Comparison of ENCODE assay signal across 14 cellular contexts in the genomic region with DNA sequence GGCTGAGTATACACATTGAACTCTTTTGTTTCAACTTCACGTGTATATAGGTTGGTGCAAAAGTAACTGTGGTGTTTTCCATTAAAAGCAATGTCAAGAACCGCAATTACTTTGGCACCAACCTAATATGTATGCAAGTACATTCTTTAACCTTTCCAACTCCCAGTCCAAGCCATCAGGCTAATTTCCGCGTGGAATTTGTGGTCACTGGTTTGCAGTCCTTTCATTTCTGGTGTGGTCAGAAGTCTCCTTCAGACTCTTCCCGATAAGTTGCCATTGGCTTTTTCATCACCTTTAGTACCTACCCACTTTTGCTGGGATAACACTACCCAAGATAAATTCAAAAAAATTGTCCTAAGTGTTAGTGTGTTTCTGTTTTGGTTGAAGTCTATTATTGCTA.
A peak's percentile ranks its signal among the peaks of the same experiment; 100 is the strongest.
DNase-seq lines count a peak whose midpoint lies in the region; ATAC-seq and TF ChIP-seq lines count a peak whose summit lies in the region.
"Had no signal": no experiment of that assay in that cellular context is flagged by ENCODE, and none has a peak within 500 bp of the region (broad histone marks: within the 10 kb centered on the region; RNA-seq: fewer than 3 reads in every experiment).

No MANE protein-coding gene starts in this region.

- H3K27ac Mint-ChIP-seq in CD4-positive, CD25-positive, alpha-beta regulatory T cell, result peak overlapping the region in 2 of 3 donors; percentile 84 to 92
- peak overlapping the region; percentile 79 for H3K27ac Mint-ChIP-seq in osteocyte (ENCODE audit: unreplicated experiment)

- no peak for ATAC-seq in CD4-positive, CD25-positive, alpha-beta regulatory T cell (ENCODE audit: low read depth in 2 of 2)
- ATAC-seq in HG02610 (IDR thresholded peaks at IDR 0.05; ENCODE audit: unreplicated experiment), result no peak
- ATAC-seq in GM18520 (IDR thresholded peaks at IDR 0.05; ENCODE audit: unreplicated experiment), result no peak

- H3K27ac ChIP-seq in CD4-positive, CD25-positive, alpha-beta regulatory T cell (ENCODE audit: insufficient read depth, low read length, poor library complexity, severe bottlenecking), result no peak overlapping the region
- H3K27ac ChIP-seq in MM.1S (ENCODE audit: low read length), result no peak overlapping the region
- peak overlapping the region; percentile 34 for H3K27ac ChIP-seq in colonic mucosa
- H3K27ac ChIP-seq: GM23248 had no signal

- H3K9me2 ChIP-seq in MM.1S (replicated peaks; ENCODE audit: insufficient read depth, low read length), result no peaks in the 10 kb centered on the region

- peaks cover 12% of the 10 kb centered on the region for H3K4me1 ChIP-seq in CD4-positive, CD25-positive, alpha-beta regulatory T cell (ENCODE audit: control insufficient read depth, insufficient read depth, low read length, poor library complexity, severe bottlenecking)
- H3K4me1 ChIP-seq in MM.1S (ENCODE audit: low read length) (peaks cover 23% of the 10 kb centered on the region), colonic mucosa (peaks cover 10% of the 10 kb centered on the region)
- H3K4me1 ChIP-seq: BE2C had no signal

- peaks cover 12% of the 10 kb centered on the region for H3K36me3 ChIP-seq in CD4-positive, CD25-positive, alpha-beta regulatory T cell (ENCODE audit: control insufficient read depth, insufficient read depth, low read length)
- H3K36me3 ChIP-seq in MM.1S (replicated peaks; ENCODE audit: insufficient read depth, low read length) (no peaks in the 10 kb centered on the region), colonic mucosa (no peaks in the 10 kb centered on the region)
- H3K36me3 ChIP-seq: BE2C had no signal

- no peaks in the 10 kb centered on the region; the same call in 1 of the 2 replicates for H3F3A ChIP-seq in MM.1S (ENCODE audit: insufficient read depth, low read length)

- H3K4me1 Mint-ChIP-seq in CD4-positive, CD25-positive, alpha-beta regulatory T cell, result peaks cover 8 to 28% (median 23%) of the 10 kb centered on the region in 4 donors
- H3K4me1 Mint-ChIP-seq in osteocyte (ENCODE audit: unreplicated experiment), result peaks cover 17% of the 10 kb centered on the region

- no peak overlapping the region for H3K4me3 Mint-ChIP-seq in CD4-positive, CD25-positive, alpha-beta regulatory T cell
- no peak overlapping the region for H3K4me3 Mint-ChIP-seq in osteocyte (ENCODE audit: unreplicated experiment)

- no peak overlapping the region for H2AFZ ChIP-seq in MM.1S (ENCODE audit: low read length)
- H2AFZ ChIP-seq: GM23248 had no signal

- no peaks in the 10 kb centered on the region for H3K27me3 Mint-ChIP-seq in CD4-positive, CD25-positive, alpha-beta regulatory T cell
- peaks cover 2% of the 10 kb centered on the region for H3K27me3 Mint-ChIP-seq in osteocyte (ENCODE audit: unreplicated experiment)

- peaks cover 21% of the 10 kb centered on the region for H3K36me3 Mint-ChIP-seq in CD4-positive, CD25-positive, alpha-beta regulatory T cell
- no peaks in the 10 kb centered on the region for H3K36me3 Mint-ChIP-seq in osteocyte (ENCODE audit: unreplicated experiment)

- TF ChIP-seq CTCF in MM.1S (IDR thresholded peaks at IDR 0.05; ENCODE audit: low read length) (no peak), colonic mucosa (IDR thresholded peaks at IDR 0.05) (no peak), osteocyte (IDR thresholded peaks at IDR 0.05) (no peak)

- H3K4me3 ChIP-seq in CD4-positive, CD25-positive, alpha-beta regulatory T cell (ENCODE audit: low read depth, low read length), result no peak overlapping the region
- H3K4me3 ChIP-seq in MM.1S (ENCODE audit: low read length) (no peak overlapping the region), colonic mucosa (no peak overlapping the region)
- H3K4me3 ChIP-seq: GM23248 had no signal

- DNase-seq in CD4-positive, CD25-positive, alpha-beta regulatory T cell, result no peak
- DNase-seq in MM.1S (no peak), colonic mucosa (no peak), osteocyte (ENCODE audit: extremely low spot score, unreplicated experiment) (no peak), AML-193 (lab: John Stamatoyannopoulos, UW) (no peak), NCI-H524 (lab: John Stamatoyannopoulos, UW) (no peak)
- DNase-seq: BE2C, cortex of kidney, midbrain, NCI-H1436 treated with DMSO at 0.1 percent for 48 hours, NCI-H510A had no signal

- no peaks in the 10 kb centered on the region for H3K79me2 ChIP-seq in MM.1S (ENCODE audit: low read length)

- peak overlapping the region; percentile 71; the same call in 1 of the 2 replicates for H3K4me2 ChIP-seq in MM.1S (ENCODE audit: low read depth, low read length)

- intact Hi-C loops in colonic mucosa (cut with DNase I), result no loop called here

- H3K9me3 Mint-ChIP-seq in CD4-positive, CD25-positive, alpha-beta regulatory T cell, result no peaks in the 10 kb centered on the region
- no peaks in the 10 kb centered on the region for H3K9me3 Mint-ChIP-seq in osteocyte (ENCODE audit: unreplicated experiment)

- H3K27me3 ChIP-seq in CD4-positive, CD25-positive, alpha-beta regulatory T cell (ENCODE audit: control insufficient read depth, insufficient read depth, low read length), result no peaks in the 10 kb centered on the region
- H3K27me3 ChIP-seq in MM.1S (replicated peaks; ENCODE audit: insufficient read depth, low read length) (no peaks in the 10 kb centered on the region), colonic mucosa (no peaks in the 10 kb centered on the region)
- H3K27me3 ChIP-seq: BE2C had no signal

- no peak overlapping the region for H3K9ac ChIP-seq in MM.1S (ENCODE audit: low read length)
- H3K9ac ChIP-seq in colonic mucosa (ENCODE audit: low read depth in 2 of 2, low read length in 2 of 2), result no peak overlapping the region
- H3K9ac ChIP-seq: GM23248 had no signal

- no peaks in the 10 kb centered on the region for H3K9me3 ChIP-seq in CD4-positive, CD25-positive, alpha-beta regulatory T cell (ENCODE audit: control insufficient read depth in 2 of 2, low read length in 2 of 2)
- H3K9me3 ChIP-seq in MM.1S (replicated peaks; ENCODE audit: insufficient read depth, low read length) (no peaks in the 10 kb centered on the region), colonic mucosa (no peaks in the 10 kb centered on the region)
- H3K9me3 ChIP-seq: BE2C had no signal

- no peaks in the 10 kb centered on the region for H4K20me1 ChIP-seq in MM.1S (ENCODE audit: insufficient read depth, low read length)
